Comparison of ENCODE assay signal across 9 cellular contexts in genomic region chr9:129822825-129823162, GRCh38. TPM values are rescaled to one million over a fixed set of nuclear protein-coding genes. Genes with fewer than 3 reads are reported as not detected.
DNase-seq lines count a peak whose midpoint lies in the region; ATAC-seq, FAIRE-seq and TF ChIP-seq lines count a peak whose summit lies in the region.
"Had no signal": no experiment of that assay in that cellular context is flagged by ENCODE, and none has a peak within 500 bp of the region (broad histone marks: within the 10 kb centered on the region; RNA-seq: fewer than 3 reads in every experiment).

No MANE protein-coding gene starts in this region.

- no peak for TF ChIP-seq POLR2A in HepG2 (IDR thresholded peaks at IDR 0.05; ENCODE audit: insufficient read depth in 1 of 2, low read depth in 2 of 2, low read length in 2 of 2)
- no peak for TF ChIP-seq POLR2A in tibial nerve (IDR thresholded peaks at IDR 0.05)

- H3K27me3 ChIP-seq in adipocyte (replicated peaks; ENCODE audit: control insufficient read depth, insufficient read depth, low read length) (no peaks in the 10 kb centered on the region), HepG2 (ENCODE audit: control insufficient read depth in 1 of 2, insufficient read depth in 2 of 2, low read length in 2 of 2) (no peaks in the 10 kb centered on the region), tibial nerve (no peaks in the 10 kb centered on the region)

- H3K4me1 ChIP-seq in adipocyte (ENCODE audit: control insufficient read depth, insufficient read depth, low read length) (peaks cover 6% of the 10 kb centered on the region), HepG2 (ENCODE audit: insufficient read depth, low read length) (peaks cover 7% of the 10 kb centered on the region), tibial nerve (peaks cover 0 to 11% (median 3%) of the 10 kb centered on the region in 4 donors)

- no peak for TF ChIP-seq RAD21 in HepG2 (CRISPR knock-in tag; IDR thresholded peaks at IDR 0.05)

- H4K20me1 ChIP-seq in HepG2 (ENCODE audit: insufficient read depth, low read length): no peaks in the 10 kb centered on the region

- peaks cover 9% of the 10 kb centered on the region for H3K79me2 ChIP-seq in HepG2 (ENCODE audit: insufficient read depth, low read length)

- CTCF ChIA-PET in activated naive CD4-positive, alpha-beta T cell treated with anti-CD3 and anti-CD28 coated beads for 36 hours (lab: Charles Lee): no interaction called here
- CTCF ChIA-PET in HepG2 (lab: Yijun Ruan, JAX; ENCODE audit: low intra/inter-chr PET ratio, low total read pairs): no interaction called here

- intact Hi-C loops in activated naive CD4-positive, alpha-beta T cell treated with anti-CD3 and anti-CD28 coated beads for 36 hours (cut with micrococcal nuclease): loop anchor here (5.0 to 10.0 kb wide), 3 partner anchors 45 to 1478 kb away; partner anchors contain the start of gene SLC27A4
- intact Hi-C loops in HepG2 (cut with micrococcal nuclease; ENCODE audit: unreplicated experiment): no loop called here

- DNase-seq in activated naive CD4-positive, alpha-beta T cell treated with anti-CD3 and anti-CD28 coated beads for 36 hours: no peak
- no peak for DNase-seq in activated naive CD4-positive, alpha-beta T cell (lab: John Stamatoyannopoulos, UW)
- DNase-seq in adipocyte (ENCODE audit: low read depth) (peak; percentile 65), HepG2 (ENCODE audit: low spot score) (no peak), tibial nerve (ENCODE audit: low spot score in 2 of 2) (no peak), NCI-H1694 (lab: John Stamatoyannopoulos, UW) (no peak), midbrain (lab: John Stamatoyannopoulos, UW) (no peak), NCI-H1048 (lab: John Stamatoyannopoulos, UW) (no peak)
- DNase-seq: NCI-H1105 had no signal

- POLR2A ChIA-PET in HepG2 (lab: Yijun Ruan, JAX): interaction anchor here (1.3 to 2.0 kb wide), 2 partner anchors 9 to 11 kb away, joined by 5 to 11 read pairs; no protein-coding TSS in a partner anchor

- H3K9me3 Mint-ChIP-seq in activated naive CD4-positive, alpha-beta T cell treated with anti-CD3 and anti-CD28 coated beads for 36 hours: no peaks in the 10 kb centered on the region

- H3K27me3 Mint-ChIP-seq in activated naive CD4-positive, alpha-beta T cell treated with anti-CD3 and anti-CD28 coated beads for 36 hours (ENCODE audit: low read depth): no peaks in the 10 kb centered on the region

- ATAC-seq in HepG2: peak; percentile 5; the same call in 2 of the 3 replicates

- FAIRE-seq in HepG2 (lab: Jason Lieb, UNC): no peak

- in situ Hi-C loops in HepG2 (cut with HindIII; ENCODE audit: extremely low pct_ligation_motif_present, low pct_unique_long_range_greater_than_20kb): no loop called here

- H3K27ac Mint-ChIP-seq in activated naive CD4-positive, alpha-beta T cell treated with anti-CD3 and anti-CD28 coated beads for 36 hours: peak overlapping the region; percentile 74

- H3K9ac ChIP-seq in adipocyte (ENCODE audit: low read length) (peak overlapping the region; percentile 88), HepG2 (ENCODE audit: insufficient read depth, low read depth, low read length) (peak overlapping the region; percentile 87)

- no peak for TF ChIP-seq EP300 in HepG2 (IDR thresholded peaks at IDR 0.05; ENCODE audit: low read depth in 2 of 2, low read length in 2 of 2)
- TF ChIP-seq EP300 in HepG2 (CRISPR knock-in tag; IDR thresholded peaks at IDR 0.05; ENCODE audit: borderline replicate concordance): no peak
- TF ChIP-seq EP300 in tibial nerve (IDR thresholded peaks at IDR 0.05): no peak

- H3K4me1 Mint-ChIP-seq in activated naive CD4-positive, alpha-beta T cell treated with anti-CD3 and anti-CD28 coated beads for 36 hours (ENCODE audit: low read depth): peaks cover 15% of the 10 kb centered on the region

- no peak for TF ChIP-seq CTCF in HepG2 (CRISPR knock-in tag; IDR thresholded peaks at IDR 0.05)
- no peak for TF ChIP-seq CTCF in tibial nerve (IDR thresholded peaks at IDR 0.05)

- H3K27ac ChIP-seq in HepG2 (ENCODE audit: extremely low read length, insufficient read depth, low read length) (peak overlapping the region; percentile 49), tibial nerve (peak overlapping the region in 1 of 4 donors; percentile 88)

- peaks cover 53% of the 10 kb centered on the region for H3K36me3 ChIP-seq in adipocyte (ENCODE audit: control insufficient read depth, insufficient read depth, low read length, severe bottlenecking)
- peaks cover 5 to 27% of the 10 kb centered on the region in 2 experiments; a peak in 4 of 5 replicates for H3K36me3 ChIP-seq in HepG2 (replicated peaks in 1 of 2; ENCODE audit: control insufficient read depth in 1 of 2, insufficient read depth in 2 of 2, low read length in 2 of 2)
- peaks cover 0 to 58% (median 10%) of the 10 kb centered on the region in 3 donors for H3K36me3 ChIP-seq in tibial nerve

- H3K9me3 ChIP-seq in adipocyte (ENCODE audit: control insufficient read depth, low read length): no peaks in the 10 kb centered on the region
- no peaks in the 10 kb centered on the region for H3K9me3 ChIP-seq in HepG2 (ENCODE audit: low read length)
- no peaks in the 10 kb centered on the region for H3K9me3 ChIP-seq in tibial nerve

- H2AFZ ChIP-seq in HepG2 (ENCODE audit: low read length): no peak overlapping the region

- H3K36me3 Mint-ChIP-seq in activated naive CD4-positive, alpha-beta T cell treated with anti-CD3 and anti-CD28 coated beads for 36 hours (ENCODE audit: low read depth): peaks cover 19% of the 10 kb centered on the region

- no TSS peak for BruUV-seq in HepG2 (replicated peaks; lab: Mats Ljungman, UMichigan)

- H3K4me3 Mint-ChIP-seq in activated naive CD4-positive, alpha-beta T cell treated with anti-CD3 and anti-CD28 coated beads for 36 hours: peak overlapping the region; percentile 79

- H3K4me2 ChIP-seq in HepG2 (ENCODE audit: low read depth, low read length): peak overlapping the region; percentile 94

- H3K4me3 ChIP-seq in adipocyte (ENCODE audit: low read length): peak overlapping the region; percentile 88
- peak overlapping the region; percentile 78 to 90 (median 81) for H3K4me3 ChIP-seq in HepG2 (replicated peaks in 1 of 3; ENCODE audit: insufficient read depth in 1 of 3, low read depth in 2 of 3, low read length in 3 of 3)
- peak overlapping the region; percentile 59 to 97 (median 77) for H3K4me3 ChIP-seq in tibial nerve

- WGBS in HepG2 (ENCODE audit: low lambda C conversion rate): 59% methylated on average over 6 of the region's 11 CpGs
- 45 to 52% methylated on average over 11 of the region's 11 CpGs for WGBS in tibial nerve, 2 donors

RNA-seq across cellular contexts. Expression of gene TOR1A, which starts 1.1 kb away (rescaled TPM):
- total RNA-seq in activated naive CD4-positive, alpha-beta T cell treated with anti-CD3 and anti-CD28 coated beads for 36 hours: 10 to 100 TPM; 26.2 to 28.2 TPM
- total RNA-seq in HepG2 (2016; rRNA removed; fragmentation: Illumina TruSeq; extraction: Trizol) (18.6 and 31.6 TPM in 2 replicates), tibial nerve (10 to 100 TPM; 26.0 to 55.2 (median 40.4) TPM)
- total RNA-seq in HepG2 (2016; cell fraction: cytosol; rRNA removed; fragmentation: Illumina TruSeq; extraction: Trizol; ENCODE audit: low read depth): 6.7 and 8.0 TPM in 2 replicates
- 19.9 and 29.3 TPM in 2 replicates for total RNA-seq in HepG2 (2016; cell fraction: insoluble cytoplasmic fraction; rRNA removed; fragmentation: Illumina TruSeq; extraction: Trizol)
- total RNA-seq in HepG2 (2016; cell fraction: membrane; rRNA removed; fragmentation: Illumina TruSeq; extraction: Trizol): 15.5 and 16.3 TPM in 2 replicates
- 28.0 and 32.7 TPM in 2 replicates for total RNA-seq in HepG2 (2016; cell fraction: nucleus; rRNA removed; fragmentation: Illumina TruSeq; extraction: Trizol)
- polyA plus RNA-seq in HepG2 (2011; rRNA removed): 39.6 and 41.4 TPM in 2 replicates
- 45.2 and 49.1 TPM in 2 replicates for polyA plus RNA-seq in HepG2 (2011; cell fraction: cytosol; rRNA removed)
- polyA plus RNA-seq in HepG2 (2011; cell fraction: nucleus; rRNA removed): 18.7 and 22.3 TPM in 2 replicates
- polyA plus RNA-seq in HepG2 (2012): 21.5 and 23.6 TPM in 2 replicates
- polyA plus RNA-seq in HepG2 (2016; cell fraction: cytosol; fragmentation: Illumina TruSeq; extraction: Trizol; ENCODE audit: low read depth): 6.1 and 7.7 TPM in 2 replicates
- polyA plus RNA-seq in HepG2 (2016; cell fraction: insoluble cytoplasmic fraction; fragmentation: Illumina TruSeq; extraction: Trizol; ENCODE audit: low read depth): 22.1 and 24.0 TPM in 2 replicates
- 12.0 and 13.6 TPM in 2 replicates for polyA plus RNA-seq in HepG2 (2016; cell fraction: membrane; fragmentation: Illumina TruSeq; extraction: Trizol; ENCODE audit: low read depth)
- polyA plus RNA-seq in HepG2 (2016; cell fraction: nucleus; fragmentation: Illumina TruSeq; extraction: Trizol; ENCODE audit: insufficient read depth, low read depth): 48.4 and 49.7 TPM in 2 replicates
- polyA minus RNA-seq in HepG2 (2011; rRNA and poly(A)+ RNA removed; ENCODE audit: low replicate concordance): 35.9 and 66.9 TPM in 2 replicates
- polyA minus RNA-seq in HepG2 (2011; cell fraction: cytosol; rRNA and poly(A)+ RNA removed): 17.9 TPM in 2 replicates
- 23.1 and 23.7 TPM in 2 replicates for polyA minus RNA-seq in HepG2 (2011; cell fraction: nucleus; rRNA and poly(A)+ RNA removed)

RNA-seq across cellular contexts. Expression of gene C9orf78, which starts 12.3 kb away (rescaled TPM):
- 10 to 100 TPM; 45.3 to 45.7 TPM for total RNA-seq in activated naive CD4-positive, alpha-beta T cell treated with anti-CD3 and anti-CD28 coated beads for 36 hours
- total RNA-seq in HepG2 (2016; rRNA removed; fragmentation: Illumina TruSeq; extraction: Trizol) (35.5 and 49.0 TPM in 2 replicates), tibial nerve (10 to 100 TPM; 44.4 to 61.2 (median 52.7) TPM)
- 14.6 and 16.3 TPM in 2 replicates for total RNA-seq in HepG2 (2016; cell fraction: cytosol; rRNA removed; fragmentation: Illumina TruSeq; extraction: Trizol; ENCODE audit: low read depth)
- total RNA-seq in HepG2 (2016; cell fraction: insoluble cytoplasmic fraction; rRNA removed; fragmentation: Illumina TruSeq; extraction: Trizol): 37.6 and 59.4 TPM in 2 replicates
- total RNA-seq in HepG2 (2016; cell fraction: membrane; rRNA removed; fragmentation: Illumina TruSeq; extraction: Trizol): 28.0 and 28.1 TPM in 2 replicates
- 12.7 and 14.8 TPM in 2 replicates for total RNA-seq in HepG2 (2016; cell fraction: nucleus; rRNA removed; fragmentation: Illumina TruSeq; extraction: Trizol)
- 14.7 and 18.4 TPM in 2 replicates for polyA plus RNA-seq in HepG2 (2011; rRNA removed)
- 17.3 and 19.6 TPM in 2 replicates for polyA plus RNA-seq in HepG2 (2011; cell fraction: cytosol; rRNA removed)
- polyA plus RNA-seq in HepG2 (2011; cell fraction: nucleus; rRNA removed): 3.1 and 4.7 TPM in 2 replicates
- polyA plus RNA-seq in HepG2 (2012): 23.6 and 27.5 TPM in 2 replicates
- polyA plus RNA-seq in HepG2 (2016; cell fraction: cytosol; fragmentation: Illumina TruSeq; extraction: Trizol; ENCODE audit: low read depth): 18.5 and 18.8 TPM in 2 replicates
- polyA plus RNA-seq in HepG2 (2016; cell fraction: insoluble cytoplasmic fraction; fragmentation: Illumina TruSeq; extraction: Trizol; ENCODE audit: low read depth): 81.0 and 86.6 TPM in 2 replicates
- 30.0 and 32.0 TPM in 2 replicates for polyA plus RNA-seq in HepG2 (2016; cell fraction: membrane; fragmentation: Illumina TruSeq; extraction: Trizol; ENCODE audit: low read depth)
- polyA plus RNA-seq in HepG2 (2016; cell fraction: nucleus; fragmentation: Illumina TruSeq; extraction: Trizol; ENCODE audit: insufficient read depth, low read depth): 30.1 and 37.2 TPM in 2 replicates
- polyA minus RNA-seq in HepG2 (2011; rRNA and poly(A)+ RNA removed; ENCODE audit: low replicate concordance): 1.4 and 13.5 TPM in 2 replicates
- 8.1 and 10.6 TPM in 2 replicates for polyA minus RNA-seq in HepG2 (2011; cell fraction: cytosol; rRNA and poly(A)+ RNA removed)
- 7.0 and 9.3 TPM in 2 replicates for polyA minus RNA-seq in HepG2 (2011; cell fraction: nucleus; rRNA and poly(A)+ RNA removed)

RNA-seq across cellular contexts. Expression of gene USP20, which starts 12.5 kb away (rescaled TPM):
- 10 to 100 TPM; 54.7 to 54.9 TPM for total RNA-seq in activated naive CD4-positive, alpha-beta T cell treated with anti-CD3 and anti-CD28 coated beads for 36 hours
- total RNA-seq in HepG2 (2016; rRNA removed; fragmentation: Illumina TruSeq; extraction: Trizol) (2.9 and 4.4 TPM in 2 replicates), tibial nerve (10 to 100 TPM; 20.1 to 50.1 (median 24.1) TPM)
- total RNA-seq in HepG2 (2016; cell fraction: cytosol; rRNA removed; fragmentation: Illumina TruSeq; extraction: Trizol; ENCODE audit: low read depth): 0.51 and 1.3 TPM in 2 replicates
- total RNA-seq in HepG2 (2016; cell fraction: insoluble cytoplasmic fraction; rRNA removed; fragmentation: Illumina TruSeq; extraction: Trizol): 3.8 and 5.0 TPM in 2 replicates
- 1.9 and 2.3 TPM in 2 replicates for total RNA-seq in HepG2 (2016; cell fraction: membrane; rRNA removed; fragmentation: Illumina TruSeq; extraction: Trizol)
- 5.5 TPM in 2 replicates for total RNA-seq in HepG2 (2016; cell fraction: nucleus; rRNA removed; fragmentation: Illumina TruSeq; extraction: Trizol)
- 5.9 and 8.7 TPM in 2 replicates for polyA plus RNA-seq in HepG2 (2011; rRNA removed)
- polyA plus RNA-seq in HepG2 (2011; cell fraction: cytosol; rRNA removed): 4.0 and 5.7 TPM in 2 replicates
- 64.1 and 76.1 TPM in 2 replicates for polyA plus RNA-seq in HepG2 (2011; cell fraction: nucleus; rRNA removed)
- 7.5 and 8.7 TPM in 2 replicates for polyA plus RNA-seq in HepG2 (2012)
- 0.70 and 0.96 TPM in 2 replicates for polyA plus RNA-seq in HepG2 (2016; cell fraction: cytosol; fragmentation: Illumina TruSeq; extraction: Trizol; ENCODE audit: low read depth)
- polyA plus RNA-seq in HepG2 (2016; cell fraction: insoluble cytoplasmic fraction; fragmentation: Illumina TruSeq; extraction: Trizol; ENCODE audit: low read depth): 2.6 and 3.2 TPM in 2 replicates
- polyA plus RNA-seq in HepG2 (2016; cell fraction: membrane; fragmentation: Illumina TruSeq; extraction: Trizol; ENCODE audit: low read depth): 1.4 and 1.5 TPM in 2 replicates
- polyA plus RNA-seq in HepG2 (2016; cell fraction: nucleus; fragmentation: Illumina TruSeq; extraction: Trizol; ENCODE audit: insufficient read depth, low read depth): 14.4 and 18.6 TPM in 2 replicates
- 11.2 and 18.8 TPM in 2 replicates for polyA minus RNA-seq in HepG2 (2011; rRNA and poly(A)+ RNA removed; ENCODE audit: low replicate concordance)
- 3.8 and 5.1 TPM in 2 replicates for polyA minus RNA-seq in HepG2 (2011; cell fraction: cytosol; rRNA and poly(A)+ RNA removed)
- 8.5 and 10.2 TPM in 2 replicates for polyA minus RNA-seq in HepG2 (2011; cell fraction: nucleus; rRNA and poly(A)+ RNA removed)

RNA-seq across cellular contexts. Expression of gene TOR1B, which starts 19.8 kb away (rescaled TPM):
- 10 to 100 TPM; 18.8 to 21.3 TPM for total RNA-seq in activated naive CD4-positive, alpha-beta T cell treated with anti-CD3 and anti-CD28 coated beads for 36 hours
- 8.2 and 18.1 TPM in 2 replicates for total RNA-seq in HepG2 (2016; rRNA removed; fragmentation: Illumina TruSeq; extraction: Trizol)
- total RNA-seq in HepG2 (2016; cell fraction: cytosol; rRNA removed; fragmentation: Illumina TruSeq; extraction: Trizol; ENCODE audit: low read depth): 1.8 and 2.1 TPM in 2 replicates
- total RNA-seq in HepG2 (2016; cell fraction: insoluble cytoplasmic fraction; rRNA removed; fragmentation: Illumina TruSeq; extraction: Trizol): 8.2 and 16.7 TPM in 2 replicates
- total RNA-seq in HepG2 (2016; cell fraction: membrane; rRNA removed; fragmentation: Illumina TruSeq; extraction: Trizol): 4.8 and 6.4 TPM in 2 replicates
- total RNA-seq in HepG2 (2016; cell fraction: nucleus; rRNA removed; fragmentation: Illumina TruSeq; extraction: Trizol): 15.4 and 17.8 TPM in 2 replicates
- 21.3 and 22.8 TPM in 2 replicates for polyA plus RNA-seq in HepG2 (2011; rRNA removed)
- polyA plus RNA-seq in HepG2 (2011; cell fraction: cytosol; rRNA removed): 18.4 and 25.0 TPM in 2 replicates
- polyA plus RNA-seq in HepG2 (2011; cell fraction: nucleus; rRNA removed): 9.9 and 15.3 TPM in 2 replicates
- 12.4 and 18.5 TPM in 2 replicates for polyA plus RNA-seq in HepG2 (2012)
- 1.5 and 1.6 TPM in 2 replicates for polyA plus RNA-seq in HepG2 (2016; cell fraction: cytosol; fragmentation: Illumina TruSeq; extraction: Trizol; ENCODE audit: low read depth)
- 6.6 and 8.2 TPM in 2 replicates for polyA plus RNA-seq in HepG2 (2016; cell fraction: insoluble cytoplasmic fraction; fragmentation: Illumina TruSeq; extraction: Trizol; ENCODE audit: low read depth)
- polyA plus RNA-seq in HepG2 (2016; cell fraction: membrane; fragmentation: Illumina TruSeq; extraction: Trizol; ENCODE audit: low read depth): 3.4 and 3.7 TPM in 2 replicates
- 24.0 and 24.3 TPM in 2 replicates for polyA plus RNA-seq in HepG2 (2016; cell fraction: nucleus; fragmentation: Illumina TruSeq; extraction: Trizol; ENCODE audit: insufficient read depth, low read depth)
- polyA minus RNA-seq in HepG2 (2011; rRNA and poly(A)+ RNA removed; ENCODE audit: low replicate concordance): 18.9 and 43.4 TPM in 2 replicates
- 11.5 and 13.4 TPM in 2 replicates for polyA minus RNA-seq in HepG2 (2011; cell fraction: cytosol; rRNA and poly(A)+ RNA removed)
- 9.5 and 14.4 TPM in 2 replicates for polyA minus RNA-seq in HepG2 (2011; cell fraction: nucleus; rRNA and poly(A)+ RNA removed)
- total RNA-seq in tibial nerve: 10 to 100 TPM; 19.2 to 41.2 (median 23.0) TPM
